Comparison of ENCODE assay signal across 10 cellular contexts in genomic region chr6:113447088-113447831, GRCh38.
A peak's percentile ranks its signal among the peaks of the same experiment; 100 is the strongest.
DNase-seq lines count a peak whose midpoint lies in the region; ATAC-seq and TF ChIP-seq lines count a peak whose summit lies in the region.
"Had no signal": no experiment of that assay in that cellular context is flagged by ENCODE, and none has a peak within 500 bp of the region (broad histone marks: within the 10 kb centered on the region; RNA-seq: fewer than 3 reads in every experiment).

No MANE protein-coding gene starts in this region.

- H3K9me3 ChIP-seq in skeletal muscle satellite cell (replicated peaks; ENCODE audit: low read length) (no peaks in the 10 kb centered on the region), T-helper 17 cell (ENCODE audit: control insufficient read depth, low read length, poor library complexity, severe bottlenecking) (no peaks in the 10 kb centered on the region), ovary (no peaks in the 10 kb centered on the region)

- no peaks in the 10 kb centered on the region for H3K27me3 ChIP-seq in skeletal muscle satellite cell (ENCODE audit: control insufficient read depth, insufficient read depth, low read length)
- no peaks in the 10 kb centered on the region for H3K27me3 ChIP-seq in ovary

- TF ChIP-seq POLR2A in ovary (IDR thresholded peaks at IDR 0.05) = no peak

- TF ChIP-seq CTCF in ovary (IDR thresholded peaks at IDR 0.05) = no peak

- no peak for ATAC-seq in stimulated activated effector memory CD8-positive, alpha-beta T cell treated with anti-CD3 and anti-CD28 coated beads, Interleukin-12 subunit alpha, Interleukin-12 subunit beta, amount 100 ng/mL, for 72 hours
- no peak for ATAC-seq in T-helper 17 cell
- no peak for ATAC-seq in HG03469 (IDR thresholded peaks at IDR 0.05; ENCODE audit: unreplicated experiment)

- no peak overlapping the region for H3K4me3 Mint-ChIP-seq in stimulated activated effector memory CD8-positive, alpha-beta T cell treated with anti-CD3 and anti-CD28 coated beads, Interleukin-12 subunit alpha, Interleukin-12 subunit beta, amount 100 ng/mL, for 72 hours
- no peak overlapping the region for H3K4me3 Mint-ChIP-seq in T-helper 17 cell

- no peaks in the 10 kb centered on the region for H3K36me3 Mint-ChIP-seq in stimulated activated effector memory CD8-positive, alpha-beta T cell treated with anti-CD3 and anti-CD28 coated beads, Interleukin-12 subunit alpha, Interleukin-12 subunit beta, amount 100 ng/mL, for 72 hours
- no peaks in the 10 kb centered on the region for H3K36me3 Mint-ChIP-seq in T-helper 17 cell (ENCODE audit: low read depth)

- no peak overlapping the region for H3K27ac ChIP-seq in ovary

- H3K4me3 ChIP-seq in skeletal muscle satellite cell (ENCODE audit: low read length) = no peak overlapping the region
- H3K4me3 ChIP-seq in ovary = no peak overlapping the region

- WGBS in ovary, 3 donors = 40 to 66% (median 48%) methylated on average over 5 of the region's 5 CpGs

- no peak overlapping the region for H3K27ac Mint-ChIP-seq in stimulated activated effector memory CD8-positive, alpha-beta T cell treated with anti-CD3 and anti-CD28 coated beads, Interleukin-12 subunit alpha, Interleukin-12 subunit beta, amount 100 ng/mL, for 72 hours
- no peak overlapping the region for H3K27ac Mint-ChIP-seq in T-helper 17 cell

- DNase-seq in HCEC 1CT (peak; percentile 92), RKO (ENCODE audit: low spot score) (peak; percentile 76), fibroblast of gingiva (ENCODE audit: low read depth) (peak; percentile 79), T-helper 17 cell (no peak), ovary (no peak)
- DNase-seq in stimulated activated effector memory CD8-positive, alpha-beta T cell treated with anti-CD3 and anti-CD28 coated beads, Interleukin-12 subunit alpha, Interleukin-12 subunit beta, amount 100 ng/mL, for 72 hours (ENCODE audit: low spot score in 2 of 2) = no peak
- DNase-seq: anterior cingulate cortex, NCI-H446 treated with DMSO at 0.1 percent for 48 hours had no signal

- H3K36me3 ChIP-seq in skeletal muscle satellite cell (ENCODE audit: insufficient read depth, low read length) (no peaks in the 10 kb centered on the region), ovary (no peaks in the 10 kb centered on the region)

- H3K4me2 ChIP-seq in skeletal muscle satellite cell (ENCODE audit: low read length) = peak overlapping the region; percentile 13

- H3K9me3 Mint-ChIP-seq in stimulated activated effector memory CD8-positive, alpha-beta T cell treated with anti-CD3 and anti-CD28 coated beads, Interleukin-12 subunit alpha, Interleukin-12 subunit beta, amount 100 ng/mL, for 72 hours = no peaks in the 10 kb centered on the region

- TF ChIP-seq EP300 in ovary (IDR thresholded peaks at IDR 0.05) = no peak

- H3K4me1 Mint-ChIP-seq in stimulated activated effector memory CD8-positive, alpha-beta T cell treated with anti-CD3 and anti-CD28 coated beads, Interleukin-12 subunit alpha, Interleukin-12 subunit beta, amount 100 ng/mL, for 72 hours = no peaks in the 10 kb centered on the region
- H3K4me1 Mint-ChIP-seq in T-helper 17 cell = no peaks in the 10 kb centered on the region

- peak overlapping the region; percentile 9 for H3K9ac ChIP-seq in skeletal muscle satellite cell (ENCODE audit: low read depth, low read length)

- H3K4me1 ChIP-seq in skeletal muscle satellite cell (ENCODE audit: control insufficient read depth, insufficient read depth, low read length) = peaks cover 41% of the 10 kb centered on the region
- H3K4me1 ChIP-seq in ovary (ENCODE audit: insufficient read depth) = no peaks in the 10 kb centered on the region

- intact Hi-C loops in ovary (cut with DNase I) = no loop called here

- no peaks in the 10 kb centered on the region for H3K27me3 Mint-ChIP-seq in T-helper 17 cell

Comparison
In these comparisons a context has a peak if more than half of its experiments do, and no peak if none do; other contexts are left out.
1. DNase-seq: peak in HCEC 1CT (single experiment), RKO (single experiment) and fibroblast of gingiva (single experiment); none in stimulated activated effector memory CD8-positive, alpha-beta T cell treated with anti-CD3 and anti-CD28 coated beads, Interleukin-12 subunit alpha, Interleukin-12 subunit beta, amount 100 ng/mL, for 72 hours (0 of 2), T-helper 17 cell (0 of 3) and ovary (0 of 5).